ENCODE assay signal across 1 cellular context in the genomic region with DNA sequence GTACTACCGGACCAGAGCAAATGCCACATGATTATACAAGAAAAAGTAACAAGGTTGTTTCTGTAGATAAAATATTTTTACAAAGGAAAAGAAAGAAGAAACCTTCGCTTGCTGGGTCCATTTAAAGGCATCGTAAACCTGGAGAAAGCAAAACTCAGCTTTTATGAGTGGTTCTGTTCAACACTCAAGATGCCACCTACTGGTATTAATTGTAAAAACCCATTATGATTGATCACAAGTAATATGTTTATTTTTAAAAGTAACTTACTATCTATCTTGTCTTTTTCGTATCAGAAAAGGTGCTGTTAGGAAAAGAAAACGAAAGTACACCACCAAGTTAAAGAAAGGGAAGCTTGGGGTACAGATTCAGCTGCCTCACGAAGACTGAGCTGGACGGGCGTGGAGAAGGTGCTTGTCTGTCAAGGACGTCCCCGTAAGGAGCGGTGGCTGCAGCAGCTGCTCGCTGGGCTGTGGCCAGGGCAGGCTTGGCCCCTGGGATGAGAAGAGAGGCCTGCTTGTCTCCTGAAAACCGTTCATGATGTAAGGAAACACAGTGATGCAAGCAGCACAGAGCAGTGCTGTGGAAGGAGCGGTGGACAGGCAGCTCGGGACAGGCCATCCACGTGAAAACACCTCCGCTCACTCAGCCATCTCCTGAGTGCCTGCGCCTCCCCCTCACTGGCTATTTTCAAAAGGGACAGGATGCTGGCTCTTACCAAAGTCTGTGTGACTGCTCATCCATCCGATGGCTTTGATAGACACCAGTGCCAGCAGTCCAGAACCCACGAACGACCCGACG.
TF ChIP-seq lines count a peak whose summit lies in the region.

No MANE protein-coding gene starts in this region.

TF ChIP-seq in WTC11, 78 proteins besides CTCF, POLR2A, EP300 and RAD21 (continued from another document):
- no peak for TF ChIP-seq ZNF532 (CRISPR knock-in tag; IDR thresholded peaks at IDR 0.05; ENCODE audit: borderline replicate concordance)
- no peak for TF ChIP-seq ERG (CRISPR knock-in tag; IDR thresholded peaks at IDR 0.05)
